Comparison of ENCODE assay signal across 16 cellular contexts in the genomic region with DNA sequence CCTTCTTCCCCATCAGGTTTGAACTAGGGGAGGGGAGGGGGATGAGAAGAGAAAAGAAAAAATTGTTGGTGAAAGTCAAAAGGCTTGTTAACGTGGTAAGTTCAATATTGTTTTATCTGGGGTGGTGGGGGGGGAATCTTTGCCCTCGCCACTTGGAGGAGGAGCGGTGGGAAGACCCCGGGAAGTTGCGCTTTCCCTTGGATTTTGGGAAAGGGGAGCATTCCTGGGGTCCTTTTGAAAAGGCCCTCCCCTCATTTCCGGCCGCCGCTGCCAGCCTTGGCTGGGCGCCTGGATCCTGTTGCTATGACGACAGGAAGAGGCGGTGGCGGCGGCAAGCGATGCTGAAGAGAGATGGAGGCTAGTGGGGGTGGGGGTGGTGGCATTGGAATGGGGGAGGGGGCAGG. TPM values are rescaled to one million over a fixed set of nuclear protein-coding genes. Genes with fewer than 3 reads are reported as not detected.
A peak's percentile ranks its signal among the peaks of the same experiment; 100 is the strongest.
DNase-seq lines count a peak whose midpoint lies in the region; ATAC-seq lines count a peak whose summit lies in the region.
"Had no signal": no experiment of that assay in that cellular context is flagged by ENCODE, and none has a peak within 500 bp of the region (broad histone marks: within the 10 kb centered on the region; RNA-seq: fewer than 3 reads in every experiment).

No MANE protein-coding gene starts in this region.

- peaks cover 19% of the 10 kb centered on the region for H3K9me3 Mint-ChIP-seq in stimulated activated memory B cell treated with anti-CD40 and anti-IgM and Interleukin-4, amounts not matched to agents 10 μg/mL and 1 μg/mL and 100 μg/mL, for 72 hours

- intact Hi-C loops in posterior vena cava (cut with DNase I) = no loop called here

- peaks cover 6% of the 10 kb centered on the region for H3K36me3 Mint-ChIP-seq in stimulated activated memory B cell treated with anti-CD40 and anti-IgM and Interleukin-4, amounts not matched to agents 10 μg/mL and 1 μg/mL and 100 μg/mL, for 72 hours

- H3K27me3 Mint-ChIP-seq in stimulated activated memory B cell treated with anti-CD40 and anti-IgM and Interleukin-4, amounts not matched to agents 10 μg/mL and 1 μg/mL and 100 μg/mL, for 72 hours = peaks cover 69% of the 10 kb centered on the region

- H3K27ac Mint-ChIP-seq in stimulated activated memory B cell treated with anti-CD40 and anti-IgM and Interleukin-4, amounts not matched to agents 10 μg/mL and 1 μg/mL and 100 μg/mL, for 72 hours = no peak overlapping the region
- H3K27ac Mint-ChIP-seq: activated CD8-positive, alpha-beta T cell treated with anti-CD3 and anti-CD28 coated beads, Interleukin-2, amount 10 ng/mL, durations not matched to agents 7 days and 5 days had no signal

- no peak overlapping the region for H3K4me3 Mint-ChIP-seq in stimulated activated memory B cell treated with anti-CD40 and anti-IgM and Interleukin-4, amounts not matched to agents 10 μg/mL and 1 μg/mL and 100 μg/mL, for 72 hours
- H3K4me3 Mint-ChIP-seq: activated CD8-positive, alpha-beta T cell treated with anti-CD3 and anti-CD28 coated beads, Interleukin-2, amount 10 ng/mL, durations not matched to agents 7 days and 5 days had no signal

- no peaks in the 10 kb centered on the region for H3K4me1 Mint-ChIP-seq in stimulated activated memory B cell treated with anti-CD40 and anti-IgM and Interleukin-4, amounts not matched to agents 10 μg/mL and 1 μg/mL and 100 μg/mL, for 72 hours

- peak; percentile 6 for DNase-seq in NCI-H1436 (lab: John Stamatoyannopoulos, UW)
- no peak for DNase-seq in NCI-H1436 treated with DMSO at 0.1 percent for 48 hours (lab: John Stamatoyannopoulos, UW)
- DNase-seq in NCI-H748 treated with DMSO at 0.1 percent for 48 hours (lab: John Stamatoyannopoulos, UW) = peak; percentile 60
- peak in 30 of 51 donors; percentile 2 to 64 (median 38) for DNase-seq in hypothalamus (lab: John Stamatoyannopoulos, UW)
- peak; percentile 35 for DNase-seq in pons (ENCODE audit: low spot score)
- DNase-seq in posterior vena cava (ENCODE audit: low spot score) = no peak
- no peak for DNase-seq in NCI-H345 treated with DMSO at 0.1 percent for 48 hours (lab: John Stamatoyannopoulos, UW; ENCODE audit: unreplicated experiment)
- DNase-seq: activated CD8-positive, alpha-beta T cell treated with anti-CD3 and anti-CD28 coated beads, Interleukin-2, amount 10 ng/mL, durations not matched to agents 7 days and 5 days; heart right ventricle; KG1; NCI-H2029 treated with DMSO at 0.1 percent for 48 hours had no signal

- ATAC-seq in stimulated activated memory B cell treated with anti-CD40 and anti-IgM and Interleukin-4, amounts not matched to agents 10 μg/mL and 1 μg/mL and 100 μg/mL, for 72 hours = no peak
- ATAC-seq: activated CD8-positive, alpha-beta T cell treated with anti-CD3 and anti-CD28 coated beads, Interleukin-2, amount 10 ng/mL, durations not matched to agents 7 days and 5 days; GM12878; heart right ventricle had no signal

RNA-seq across cellular contexts. Expression of gene CACNG8, which starts 4.6 kb away (rescaled TPM):
- under 1 TPM; 0.05 to 0.09 TPM for total RNA-seq in posterior vena cava
- total RNA-seq: activated CD8-positive, alpha-beta T cell treated with anti-CD3 and anti-CD28 coated beads, Interleukin-2, amount 10 ng/mL, durations not matched to agents 7 days and 5 days; GM12878; osteocyte; SJCRH30 had no signal

RNA-seq across cellular contexts. Expression of gene CACNG6, which starts 33.3 kb away (rescaled TPM):
- total RNA-seq in posterior vena cava = not detected
- total RNA-seq: activated CD8-positive, alpha-beta T cell treated with anti-CD3 and anti-CD28 coated beads, Interleukin-2, amount 10 ng/mL, durations not matched to agents 7 days and 5 days; GM12878; heart right ventricle; osteocyte had no signal

RNA-seq across cellular contexts. Expression of gene CACNG7, which starts 49.1 kb away (rescaled TPM):
- total RNA-seq in posterior vena cava = not detected
- total RNA-seq: activated CD8-positive, alpha-beta T cell treated with anti-CD3 and anti-CD28 coated beads, Interleukin-2, amount 10 ng/mL, durations not matched to agents 7 days and 5 days; GM12878; heart right ventricle; lung microvascular endothelial cell; osteocyte; SJCRH30 had no signal

Comparison
In these comparisons a context has a peak if more than half of its experiments do, and no peak if none do; other contexts are left out.
1. DNase-seq: peak in NCI-H1436 (single experiment), NCI-H748 treated with DMSO at 0.1 percent for 48 hours (single experiment), hypothalamus (30 of 51) and pons (single experiment); none in NCI-H1436 treated with DMSO at 0.1 percent for 48 hours (single experiment), posterior vena cava (single experiment) and NCI-H345 treated with DMSO at 0.1 percent for 48 hours (single experiment).